In genomic region chr19:50555447-50556235, GRCh38 we compare ENCODE assay signal across 9 cellular contexts. TPM values are rescaled to one million over a fixed set of nuclear protein-coding genes. Genes with fewer than 3 reads are reported as not detected.
DNase-seq lines count a peak whose midpoint lies in the region; ATAC-seq and TF ChIP-seq lines count a peak whose summit lies in the region.
"Had no signal": no experiment of that assay in that cellular context is flagged by ENCODE, and none has a peak within 500 bp of the region (broad histone marks: within the 10 kb centered on the region; RNA-seq: fewer than 3 reads in every experiment).

No MANE protein-coding gene starts in this region.

- H3K27ac ChIP-seq in PC-9, result no peak overlapping the region
- H3K27ac ChIP-seq: transverse colon had no signal

- H3K9me3 ChIP-seq in PC-9 (ENCODE audit: insufficient read depth, low read depth), result no peaks in the 10 kb centered on the region
- H3K9me3 ChIP-seq: transverse colon had no signal

- H3K9me2 ChIP-seq in PC-9 (ENCODE audit: insufficient read depth), result no peaks in the 10 kb centered on the region

- H3K79me2 ChIP-seq in PC-9 (ENCODE audit: low read depth), result no peaks in the 10 kb centered on the region

- H3K4me1 Mint-ChIP-seq in stimulated activated memory B cell treated with anti-CD40 and anti-IgM and Interleukin-4, amounts not matched to agents 10 μg/mL and 1 μg/mL and 100 μg/mL, for 72 hours, result peaks cover 37% of the 10 kb centered on the region
- peaks cover 3% of the 10 kb centered on the region for H3K4me1 Mint-ChIP-seq in endothelial cell (ENCODE audit: unreplicated experiment)

- H3K27me3 ChIP-seq in PC-9 (ENCODE audit: insufficient read depth, low read depth), result peaks cover 100% of the 10 kb centered on the region

- H3K9me3 Mint-ChIP-seq in stimulated activated memory B cell treated with anti-CD40 and anti-IgM and Interleukin-4, amounts not matched to agents 10 μg/mL and 1 μg/mL and 100 μg/mL, for 72 hours, result no peaks in the 10 kb centered on the region
- peaks cover 34% of the 10 kb centered on the region for H3K9me3 Mint-ChIP-seq in endothelial cell (ENCODE audit: unreplicated experiment)

- H4K20me1 ChIP-seq in PC-9 (ENCODE audit: insufficient read depth), result peaks cover 5% of the 10 kb centered on the region; the same call in 1 of the 2 replicates

- no peaks in the 10 kb centered on the region for H3F3A ChIP-seq in PC-9 (ENCODE audit: insufficient read depth, low read depth)

- peak overlapping the region; percentile 91 for H3K4me3 Mint-ChIP-seq in stimulated activated memory B cell treated with anti-CD40 and anti-IgM and Interleukin-4, amounts not matched to agents 10 μg/mL and 1 μg/mL and 100 μg/mL, for 72 hours
- H3K4me3 Mint-ChIP-seq in endothelial cell (ENCODE audit: unreplicated experiment), result no peak overlapping the region

- ATAC-seq in stimulated activated memory B cell treated with anti-CD40 and anti-IgM and Interleukin-4, amounts not matched to agents 10 μg/mL and 1 μg/mL and 100 μg/mL, for 72 hours, result no peak
- ATAC-seq in HG03565 (IDR thresholded peaks at IDR 0.05; ENCODE audit: unreplicated experiment), result no peak

- CTCF ChIA-PET in PC-9 (lab: Charles Lee), result interaction anchor here (0.5 to 1.0 kb wide), 4 partner anchors 11 to 211 kb away, joined by 3 to 5 read pairs (median 4); partner anchors contain the start of gene JOSD2

- H3K4me1 ChIP-seq in PC-9 (replicated peaks; ENCODE audit: insufficient read depth), result no peaks in the 10 kb centered on the region

- DNase-seq in NCI-H82 (lab: John Stamatoyannopoulos, UW) (peak; percentile 50), NCI-H82 treated with DMSO at 0.1 percent for 48 hours (lab: John Stamatoyannopoulos, UW; ENCODE audit: unreplicated experiment) (no peak), PC-9 (no peak), foreskin fibroblast (no peak), endothelial cell (ENCODE audit: low spot score) (no peak), NCI-H1048 (lab: John Stamatoyannopoulos, UW) (no peak)

- TF ChIP-seq CTCF in PC-9 (conservative IDR thresholded peaks at IDR 0.05), result no peak
- no peak for TF ChIP-seq CTCF in foreskin fibroblast (IDR thresholded peaks at IDR 0.05; ENCODE audit: low read depth, low read length)
- no peak for TF ChIP-seq CTCF in endothelial cell (IDR thresholded peaks at IDR 0.05; ENCODE audit: unreplicated experiment)

- no peak overlapping the region for H3K27ac Mint-ChIP-seq in stimulated activated memory B cell treated with anti-CD40 and anti-IgM and Interleukin-4, amounts not matched to agents 10 μg/mL and 1 μg/mL and 100 μg/mL, for 72 hours
- no peak overlapping the region for H3K27ac Mint-ChIP-seq in endothelial cell (ENCODE audit: unreplicated experiment)

- H3K36me3 Mint-ChIP-seq in stimulated activated memory B cell treated with anti-CD40 and anti-IgM and Interleukin-4, amounts not matched to agents 10 μg/mL and 1 μg/mL and 100 μg/mL, for 72 hours, result peaks cover 6% of the 10 kb centered on the region
- peaks cover 24% of the 10 kb centered on the region for H3K36me3 Mint-ChIP-seq in endothelial cell (ENCODE audit: low read depth, unreplicated experiment)

- POLR2A ChIA-PET in PC-9 (lab: Charles Lee; ENCODE audit: unreplicated experiment), result no interaction called here

- no peak overlapping the region for H3K4me3 ChIP-seq in PC-9
- peak overlapping the region; percentile 47 to 54 for H3K4me3 ChIP-seq in foreskin fibroblast (ENCODE audit: low read depth in 1 of 2, low read length in 2 of 2)

- intact Hi-C loops in PC-9 (cut with micrococcal nuclease; ENCODE audit: unreplicated experiment), result no loop called here

- peaks cover 87% of the 10 kb centered on the region for H3K27me3 Mint-ChIP-seq in stimulated activated memory B cell treated with anti-CD40 and anti-IgM and Interleukin-4, amounts not matched to agents 10 μg/mL and 1 μg/mL and 100 μg/mL, for 72 hours
- H3K27me3 Mint-ChIP-seq in endothelial cell (ENCODE audit: unreplicated experiment), result peaks cover 21% of the 10 kb centered on the region

- peak overlapping the region; percentile 69 for H3K4me2 ChIP-seq in PC-9

- no peaks in the 10 kb centered on the region for H3K36me3 ChIP-seq in PC-9 (ENCODE audit: low read depth)
- H3K36me3 ChIP-seq: transverse colon had no signal

- no TSS peak for BruUV-seq in PC-9 (replicated peaks; lab: Mats Ljungman, UMichigan)

- H2AFZ ChIP-seq in PC-9, result no peak overlapping the region

RNA-seq across cellular contexts. Expression of gene LRRC4B, which starts 12.6 kb away (rescaled TPM):
- total RNA-seq in PC-9 (2021) (not detected in 2 replicates), endothelial cell (ENCODE audit: unreplicated experiment) (3.0 TPM)

RNA-seq across cellular contexts. Expression of gene ASPDH, which starts 41.9 kb away (rescaled TPM):
- total RNA-seq in PC-9 (2021) (not detected in 2 replicates), endothelial cell (ENCODE audit: unreplicated experiment) (not detected)
- total RNA-seq: transverse colon had no signal

RNA-seq across cellular contexts. Expression of gene JOSD2, which starts 44.6 kb away (rescaled TPM):
- 44.3 and 56.0 TPM in 2 replicates for total RNA-seq in PC-9 (2021)
- 0.46 TPM for total RNA-seq in endothelial cell (ENCODE audit: unreplicated experiment)

Comparison
In these comparisons a context has a peak if more than half of its experiments do, and no peak if none do; other contexts are left out.
1. RNA of gene JOSD2, which starts 44.6 kb away (total RNA-seq): 44.3 to 56.0 TPM in PC-9; 0.46 TPM in endothelial cell (single experiment); every median in the first group is over 10 times any median in the second.